In genomic region chr11:119832536-119832935, GRCh38 we compare ENCODE assay signal across 13 cellular contexts.
DNase-seq lines count a peak whose midpoint lies in the region; ATAC-seq and TF ChIP-seq lines count a peak whose summit lies in the region.
"Had no signal": no experiment of that assay in that cellular context is flagged by ENCODE, and none has a peak within 500 bp of the region (broad histone marks: within the 10 kb centered on the region; RNA-seq: fewer than 3 reads in every experiment).

No MANE protein-coding gene starts in this region.

- 0% methylated on average over 4 of the region's 5 CpGs; no CpG with 5 or more reads in 1 of the 2 experiments for WGBS in IMR-90 (ENCODE audit: extremely low coverage in 2 of 2, insufficient read length in 1 of 2), 2 experiments
- 52% methylated on average over 5 of the region's 5 CpGs for WGBS in liver

- H3K79me1 ChIP-seq in IMR-90 (ENCODE audit: low read depth in 1 of 2, low read length in 2 of 2) = no peaks in the 10 kb centered on the region

- H3K14ac ChIP-seq in IMR-90 (replicated peaks; ENCODE audit: low read depth, low read length) = no peak overlapping the region

- BruUV-seq in IMR-90 (replicated peaks; lab: Mats Ljungman, UMichigan) = no TSS peak

- ATAC-seq in IMR-90 (ENCODE audit: low read depth) (peak; percentile 44; the same call in 1 of the 2 replicates), GM18861 (IDR thresholded peaks at IDR 0.05; ENCODE audit: unreplicated experiment) (no peak)
- ATAC-seq: activated T-cell treated with anti-CD3 and anti-CD28 coated beads, Interleukin-2, amount 50 U/mL, for 4 hours had no signal

- H4K5ac ChIP-seq in IMR-90 (ENCODE audit: low read depth, low read length) = no peak overlapping the region

- dilution Hi-C loops in IMR-90 (cut with HindIII; ENCODE audit: low sequenced_read_pairs, unreplicated experiment) = no loop called here

- no peak overlapping the region for H3K18ac ChIP-seq in IMR-90 (ENCODE audit: low read depth, low read length)

- H3K27ac ChIP-seq in IMR-90 (ENCODE audit: insufficient read depth, low read length) (no peak overlapping the region), liver (ENCODE audit: low read depth in 1 of 2, low read length in 2 of 2) (no peak overlapping the region), uterus (no peak overlapping the region)
- H3K27ac ChIP-seq: BLaER1 treated with 17β-estradiol and CSF1 and Interleukin-3, amounts not matched to agents 10 nM and 100 nM had no signal

- no peak overlapping the region for H2AFZ ChIP-seq in IMR-90 (replicated peaks; ENCODE audit: low read length, poor library complexity)

- in situ Hi-C loops in IMR-90 (cut with MboI; ENCODE audit: low sequenced_read_pairs) = no loop called here

- H3K4me3 ChIP-seq in AG09309 (ENCODE audit: control insufficient read depth, low read depth, low read length) (no peak overlapping the region), IMR-90 (ENCODE audit: insufficient read depth, low read depth, low read length) (no peak overlapping the region), liver (ENCODE audit: low read depth in 1 of 3, low read length in 3 of 3) (no peak overlapping the region), uterus (no peak overlapping the region)
- H3K4me3 ChIP-seq: BLaER1 treated with 17β-estradiol and CSF1 and Interleukin-3, amounts not matched to agents 10 nM and 100 nM had no signal

- no peak for TF ChIP-seq RAD21 in IMR-90 (IDR thresholded peaks at IDR 0.05; ENCODE audit: low read length)
- no peak for TF ChIP-seq RAD21 in liver (IDR thresholded peaks at IDR 0.05)

- no peak overlapping the region for H3K56ac ChIP-seq in IMR-90 (ENCODE audit: extremely low read depth, insufficient read depth, low read length)

- H2BK15ac ChIP-seq in IMR-90 (ENCODE audit: low read depth, low read length) = no peak overlapping the region

- H4K20me1 ChIP-seq in IMR-90 (ENCODE audit: insufficient read depth, low read length) = no peaks in the 10 kb centered on the region
- H4K20me1 ChIP-seq: BLaER1 treated with 17β-estradiol and CSF1 and Interleukin-3, amounts not matched to agents 10 nM and 100 nM had no signal

- no peaks in the 10 kb centered on the region for H3K9me3 ChIP-seq in IMR-90 (ENCODE audit: control insufficient read depth, insufficient read depth, low read length)
- no peaks in the 10 kb centered on the region for H3K9me3 ChIP-seq in liver (ENCODE audit: control insufficient read depth in 4 of 4, low read length in 3 of 4)
- no peaks in the 10 kb centered on the region for H3K9me3 ChIP-seq in uterus

- H3K4me1 ChIP-seq in IMR-90 (ENCODE audit: control insufficient read depth, insufficient read depth, low read length) = no peaks in the 10 kb centered on the region
- H3K4me1 ChIP-seq in liver (ENCODE audit: control insufficient read depth in 4 of 4, insufficient read depth in 4 of 4, low read length in 3 of 4) = no peaks in the 10 kb centered on the region
- H3K4me1 ChIP-seq in uterus = no peaks in the 10 kb centered on the region

- CTCF ChIA-PET in IMR-90 (lab: Yijun Ruan, JAX) = no interaction called here

- no peak overlapping the region for H3K9ac ChIP-seq in IMR-90 (ENCODE audit: low read depth, low read length)
- H3K9ac ChIP-seq in liver (ENCODE audit: low read depth in 1 of 2, low read length in 2 of 2) = no peak overlapping the region
- H3K9ac ChIP-seq: BLaER1 treated with 17β-estradiol and CSF1 and Interleukin-3, amounts not matched to agents 10 nM and 100 nM had no signal

- no peak overlapping the region for H2BK5ac ChIP-seq in IMR-90 (ENCODE audit: low read depth, low read length, poor library complexity, severe bottlenecking)

- H3K36me3 ChIP-seq in IMR-90 (ENCODE audit: control insufficient read depth, insufficient read depth, low read length) (no peaks in the 10 kb centered on the region), liver (ENCODE audit: control insufficient read depth in 4 of 4, insufficient read depth in 3 of 4, low read depth in 1 of 4, low read length in 3 of 4) (no peaks in the 10 kb centered on the region), uterus (no peaks in the 10 kb centered on the region)
- H3K36me3 ChIP-seq: BLaER1 treated with 17β-estradiol and CSF1 and Interleukin-3, amounts not matched to agents 10 nM and 100 nM had no signal

- H3K27me3 ChIP-seq in IMR-90 (ENCODE audit: control insufficient read depth, insufficient read depth, low read length) = peaks cover 9% of the 10 kb centered on the region; the same call in 1 of the 2 replicates
- no peaks in the 10 kb centered on the region for H3K27me3 ChIP-seq in liver (ENCODE audit: control insufficient read depth in 4 of 4, insufficient read depth in 4 of 4, low read length in 3 of 4)
- no peaks in the 10 kb centered on the region for H3K27me3 ChIP-seq in uterus
- H3K27me3 ChIP-seq: BLaER1 treated with 17β-estradiol and CSF1 and Interleukin-3, amounts not matched to agents 10 nM and 100 nM had no signal

- intact Hi-C loops in IMR-90 (cut with micrococcal nuclease) (no loop called here), uterus (cut with DNase I; ENCODE audit: low total_unique reads) (no loop called here)

- TF ChIP-seq CTCF in AG09309 (IDR thresholded peaks at IDR 0.05; ENCODE audit: control insufficient read depth, insufficient read depth, low read depth, low read length, missing control alignments) = no peak
- TF ChIP-seq CTCF in IMR-90 (conservative IDR thresholded peaks at IDR 0.05; ENCODE audit: low read depth, low read length) = no peak
- no peak for TF ChIP-seq CTCF in liver (IDR thresholded peaks at IDR 0.05; ENCODE audit: low read depth, low read length, missing input control)
- TF ChIP-seq CTCF in uterus (IDR thresholded peaks at IDR 0.05) = no peak

- no peak overlapping the region for H2AK5ac ChIP-seq in IMR-90 (ENCODE audit: low read depth, low read length)

- H3K23ac ChIP-seq in IMR-90 (ENCODE audit: low read depth, low read length) = no peak overlapping the region

- TF ChIP-seq POLR2A in IMR-90 (IDR thresholded peaks at IDR 0.05; ENCODE audit: low read depth, low read length) (no peak), uterus (IDR thresholded peaks at IDR 0.05) (no peak)

- POLR2A ChIA-PET in IMR-90 (lab: Charles Lee; ENCODE audit: unreplicated experiment) = no interaction called here

- H2AK9ac ChIP-seq in IMR-90 (replicated peaks; ENCODE audit: low read depth, low read length, poor library complexity) = no peak overlapping the region

- no peak overlapping the region for H4K8ac ChIP-seq in IMR-90 (ENCODE audit: low read depth in 2 of 2, low read length in 2 of 2)

- DNase-seq in AG09309 (ENCODE audit: low read depth) (peak; percentile 3), IMR-90 (peak; percentile 5), amniotic epithelial cell (ENCODE audit: low read depth) (peak; percentile 3), SIG-M5 treated with dmso at 0.1 percent for 504 hours (lab: John Stamatoyannopoulos, UW; ENCODE audit: unreplicated experiment) (no peak), uterus (no peak)
- DNase-seq in activated naive CD4-positive, alpha-beta T cell treated with anti-CD3 and anti-CD28 coated beads, Interleukin-2, amount 50 U/mL, for 16 hours = no peak
- DNase-seq: activated T-cell treated with anti-CD3 and anti-CD28 coated beads, Interleukin-2, amount 50 U/mL, for 4 hours; MV-4-11; naive B cell; T-helper 1 cell had no signal

- no peak overlapping the region for H4K91ac ChIP-seq in IMR-90 (ENCODE audit: insufficient read depth, low read depth, low read length)

- no peak overlapping the region for H2BK20ac ChIP-seq in IMR-90 (ENCODE audit: low read depth, low read length)

- H3K9me1 ChIP-seq in IMR-90 (ENCODE audit: insufficient read depth, low read length) = no peaks in the 10 kb centered on the region

- no peak overlapping the region for H3K4me2 ChIP-seq in IMR-90 (ENCODE audit: low read depth, low read length)
- H3K4me2 ChIP-seq: BLaER1 treated with 17β-estradiol and CSF1 and Interleukin-3, amounts not matched to agents 10 nM and 100 nM had no signal

- no peak overlapping the region for H3K4ac ChIP-seq in IMR-90 (ENCODE audit: low read depth, low read length)

- no peak overlapping the region for H2BK120ac ChIP-seq in IMR-90 (ENCODE audit: low read depth, low read length)

TF ChIP-seq in IMR-90, 13 proteins besides CTCF, POLR2A, EP300 and RAD21:
- no peak for TF ChIP-seq RFX5 (IDR thresholded peaks at IDR 0.05; ENCODE audit: low read depth, low read length)
- no peak for TF ChIP-seq USF2 (IDR thresholded peaks at IDR 0.05; ENCODE audit: low read depth, low read length)
- TF ChIP-seq MAFK (IDR thresholded peaks at IDR 0.05; ENCODE audit: low read depth, low read length) = no peak
- no peak for TF ChIP-seq CHD1 (IDR thresholded peaks at IDR 0.05; ENCODE audit: low read depth, low read length)
- TF ChIP-seq FOS (IDR thresholded peaks at IDR 0.05; ENCODE audit: low read depth, low read length) = no peak
- no peak for TF ChIP-seq SMC3 (IDR thresholded peaks at IDR 0.05; ENCODE audit: low read depth, low read length)
- TF ChIP-seq MAZ (IDR thresholded peaks at IDR 0.05; ENCODE audit: borderline replicate concordance, low read depth, low read length) = no peak
- TF ChIP-seq NFE2L2 (IDR thresholded peaks at IDR 0.05; ENCODE audit: low read depth, low read length) = no peak

TF ChIP-seq in liver, 16 proteins besides CTCF, POLR2A, EP300 and RAD21:
- TF ChIP-seq TAF1 (conservative IDR thresholded peaks at IDR 0.05) (no peak), HNF4A (conservative IDR thresholded peaks at IDR 0.05) (peak in 1 of 2 donors; percentile 52), EGR1 (IDR thresholded peaks at IDR 0.05; ENCODE audit: low read depth in 2 of 2) (no peak), SP1 (IDR thresholded peaks at IDR 0.05) (peak; percentile 11), ATF3 (IDR thresholded peaks at IDR 0.05) (no peak), FOXA2 (IDR thresholded peaks at IDR 0.05) (no peak), ZBTB33 (IDR thresholded peaks at IDR 0.05) (no peak)

Comparison
In these comparisons a context has a peak if more than half of its experiments do, and no peak if none do; other contexts are left out.
1. DNase-seq: peak in AG09309 (single experiment), IMR-90 (single experiment) and amniotic epithelial cell (single experiment); none in SIG-M5 treated with dmso at 0.1 percent for 504 hours (single experiment), activated naive CD4-positive, alpha-beta T cell treated with anti-CD3 and anti-CD28 coated beads, Interleukin-2, amount 50 U/mL, for 16 hours (single experiment) and uterus (0 of 2).